In the genomic region with DNA sequence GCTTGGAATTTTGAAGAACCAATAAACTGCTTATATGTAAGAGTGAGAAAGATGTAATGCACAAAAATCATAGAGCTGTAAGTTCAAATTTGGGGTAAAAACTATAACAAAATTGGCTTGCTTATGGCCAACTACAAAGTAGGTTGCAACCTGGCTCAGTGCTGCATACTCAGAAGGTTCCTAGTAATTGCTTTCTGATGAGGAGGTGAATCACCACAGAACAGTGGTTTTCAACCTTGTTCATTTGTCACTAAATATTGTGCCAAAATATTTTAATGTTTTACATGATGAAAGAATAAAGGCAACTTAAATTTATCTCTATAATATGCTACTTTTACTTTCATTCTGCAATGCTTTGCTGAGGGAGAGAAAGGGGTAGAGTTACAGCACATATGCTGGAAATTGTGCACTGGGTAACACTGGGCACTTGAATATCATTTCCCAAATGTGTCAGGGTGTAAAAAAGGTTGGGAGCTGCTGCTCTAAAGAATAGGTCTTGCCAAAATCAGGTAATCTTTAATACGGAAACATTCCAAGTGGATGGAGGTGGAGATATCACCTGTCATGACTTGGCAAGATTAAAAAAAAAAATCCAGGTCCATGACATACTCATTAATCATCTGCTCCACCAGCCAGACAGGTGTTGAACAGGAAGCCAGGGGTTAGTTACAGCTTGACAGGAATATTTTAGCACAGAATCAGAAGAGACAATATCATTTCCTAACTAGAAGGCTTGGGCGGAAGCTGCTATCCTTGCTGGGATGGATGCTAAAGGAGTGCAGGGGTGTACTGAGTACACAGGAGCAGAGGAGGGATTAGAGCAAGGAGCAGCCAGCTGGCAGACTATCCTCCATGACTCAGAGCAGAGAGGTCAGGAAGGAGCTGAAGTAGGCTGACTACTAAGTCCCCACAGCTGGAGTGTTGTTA, we compare ENCODE assay signal across 1 cellular context.
TF ChIP-seq lines count a peak whose summit lies in the region.

No MANE protein-coding gene starts in this region.

TF ChIP-seq in GM23338, 12 proteins besides CTCF, POLR2A, EP300 and RAD21:
- TF ChIP-seq ZNF462 (CRISPR knock-in tag; IDR thresholded peaks at IDR 0.05) (no peak), POLR2AphosphoS5 (IDR thresholded peaks at IDR 0.05; ENCODE audit: low read depth) (no peak), JUNB (IDR thresholded peaks at IDR 0.05; ENCODE audit: unreplicated experiment) (no peak), CREB1 (CRISPR knock-in tag; IDR thresholded peaks at IDR 0.05; ENCODE audit: low read depth) (no peak), ZNF331 (CRISPR knock-in tag; IDR thresholded peaks at IDR 0.05; ENCODE audit: low read depth) (no peak), ETS1 (IDR thresholded peaks at IDR 0.05) (no peak), EZH2phosphoT487 (IDR thresholded peaks at IDR 0.05; ENCODE audit: unreplicated experiment) (no peak), EZH2 (IDR thresholded peaks at IDR 0.05; ENCODE audit: low read depth, unreplicated experiment) (no peak), ZNF114 (CRISPR knock-in tag; IDR thresholded peaks at IDR 0.05) (no peak), NANOG (IDR thresholded peaks at IDR 0.05; ENCODE audit: borderline replicate concordance) (no peak), STAT1 (IDR thresholded peaks at IDR 0.05; ENCODE audit: unreplicated experiment) (no peak)
- TF ChIP-seq, protein P1, sequence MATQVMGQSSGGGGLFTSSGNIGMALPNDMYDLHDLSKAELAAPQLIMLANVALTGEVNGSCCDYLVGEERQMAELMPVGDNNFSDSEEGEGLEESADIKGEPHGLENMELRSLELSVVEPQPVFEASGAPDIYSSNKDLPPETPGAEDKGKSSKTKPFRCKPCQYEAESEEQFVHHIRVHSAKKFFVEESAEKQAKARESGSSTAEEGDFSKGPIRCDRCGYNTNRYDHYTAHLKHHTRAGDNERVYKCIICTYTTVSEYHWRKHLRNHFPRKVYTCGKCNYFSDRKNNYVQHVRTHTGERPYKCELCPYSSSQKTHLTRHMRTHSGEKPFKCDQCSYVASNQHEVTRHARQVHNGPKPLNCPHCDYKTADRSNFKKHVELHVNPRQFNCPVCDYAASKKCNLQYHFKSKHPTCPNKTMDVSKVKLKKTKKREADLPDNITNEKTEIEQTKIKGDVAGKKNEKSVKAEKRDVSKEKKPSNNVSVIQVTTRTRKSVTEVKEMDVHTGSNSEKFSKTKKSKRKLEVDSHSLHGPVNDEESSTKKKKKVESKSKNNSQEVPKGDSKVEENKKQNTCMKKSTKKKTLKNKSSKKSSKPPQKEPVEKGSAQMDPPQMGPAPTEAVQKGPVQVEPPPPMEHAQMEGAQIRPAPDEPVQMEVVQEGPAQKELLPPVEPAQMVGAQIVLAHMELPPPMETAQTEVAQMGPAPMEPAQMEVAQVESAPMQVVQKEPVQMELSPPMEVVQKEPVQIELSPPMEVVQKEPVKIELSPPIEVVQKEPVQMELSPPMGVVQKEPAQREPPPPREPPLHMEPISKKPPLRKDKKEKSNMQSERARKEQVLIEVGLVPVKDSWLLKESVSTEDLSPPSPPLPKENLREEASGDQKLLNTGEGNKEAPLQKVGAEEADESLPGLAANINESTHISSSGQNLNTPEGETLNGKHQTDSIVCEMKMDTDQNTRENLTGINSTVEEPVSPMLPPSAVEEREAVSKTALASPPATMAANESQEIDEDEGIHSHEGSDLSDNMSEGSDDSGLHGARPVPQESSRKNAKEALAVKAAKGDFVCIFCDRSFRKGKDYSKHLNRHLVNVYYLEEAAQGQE (IDR thresholded peaks at IDR 0.05; ENCODE audit: unreplicated experiment), result no peak
